In genomic region chr11:63764201-63764711, GRCh38 we compare ENCODE assay signal across 14 cellular contexts. TPM values are rescaled to one million over a fixed set of nuclear protein-coding genes. Genes with fewer than 3 reads are reported as not detected.
DNase-seq lines count a peak whose midpoint lies in the region; ATAC-seq, FAIRE-seq and TF ChIP-seq lines count a peak whose summit lies in the region.
"Had no signal": no experiment of that assay in that cellular context is flagged by ENCODE, and none has a peak within 500 bp of the region (broad histone marks: within the 10 kb centered on the region; RNA-seq: fewer than 3 reads in every experiment).

No MANE protein-coding gene starts in this region.

- WGBS in ectodermal cell, 2 experiments, result 5 to 6% methylated on average over 43 of the region's 43 CpGs
- WGBS in smooth muscle cell (ENCODE audit: low lambda C conversion rate), result 48% methylated on average over 2 of the region's 43 CpGs

- no peak for ATAC-seq in left lobe of liver
- ATAC-seq in GM21576 (IDR thresholded peaks at IDR 0.05; ENCODE audit: unreplicated experiment), result no peak
- ATAC-seq in gastrocnemius medialis, result no peak
- no peak for ATAC-seq in HG03520 (IDR thresholded peaks at IDR 0.05; ENCODE audit: unreplicated experiment)
- ATAC-seq: upper lobe of right lung had no signal

- TF ChIP-seq CTCF in smooth muscle cell (IDR thresholded peaks at IDR 0.05; ENCODE audit: borderline replicate concordance, insufficient read depth, poor library complexity, severe bottlenecking), result no peak
- TF ChIP-seq CTCF in gastrocnemius medialis (IDR thresholded peaks at IDR 0.05 in 4 of 5, conservative IDR thresholded peaks at IDR 0.05 in 1 of 5), result no peak

- peak; percentile 19 for DNase-seq in GM19239 (ENCODE audit: insufficient read length, low spot score)
- peak; percentile 49 for DNase-seq in left lobe of liver (ENCODE audit: low spot score)
- DNase-seq in smooth muscle cell (lab: John Stamatoyannopoulos, UW; ENCODE audit: unreplicated experiment), result no peak
- DNase-seq in effector memory CD4-positive, alpha-beta T cell, result no peak
- DNase-seq in gastrocnemius medialis, result no peak
- DNase-seq: activated CD4-positive, alpha-beta T cell treated with anti-CD3 and anti-CD28 coated beads, Interleukin-2, amount 50 U/mL, for 4 hours; BE2C; NCI-H187; occipital lobe; stimulated activated CD4-positive, alpha-beta T cell treated with anti-CD3 and anti-CD28 coated beads, Interleukin-15, amount 100 ng/mL, for 24 hours; upper lobe of right lung had no signal

- H3K79me2 ChIP-seq in smooth muscle cell (ENCODE audit: low read depth), result peaks cover 35% of the 10 kb centered on the region

- H3K27ac ChIP-seq in ectodermal cell (ENCODE audit: insufficient read depth, low read depth, low read length, poor library complexity, severe bottlenecking) (peak overlapping the region; percentile 73), smooth muscle cell (ENCODE audit: low read depth) (no peak overlapping the region), gastrocnemius medialis (peak overlapping the region in 1 of 4 donors; percentile 21)
- no peak overlapping the region for H3K27ac ChIP-seq in effector memory CD4-positive, alpha-beta T cell (ENCODE audit: insufficient read depth, low read length, poor library complexity, severe bottlenecking)
- H3K27ac ChIP-seq: upper lobe of right lung had no signal

- H3K4me1 ChIP-seq in ectodermal cell (ENCODE audit: control insufficient read depth, insufficient read depth, low read length), result peaks cover 42% of the 10 kb centered on the region
- peaks cover 43% of the 10 kb centered on the region for H3K4me1 ChIP-seq in smooth muscle cell (ENCODE audit: low read depth)
- peaks cover 11% of the 10 kb centered on the region for H3K4me1 ChIP-seq in effector memory CD4-positive, alpha-beta T cell (ENCODE audit: control insufficient read depth, insufficient read depth, low read length, poor library complexity, severe bottlenecking)
- peaks cover 8 to 18% of the 10 kb centered on the region in 2 donors for H3K4me1 ChIP-seq in gastrocnemius medialis
- H3K4me1 ChIP-seq: BE2C had no signal

- peaks cover 82% of the 10 kb centered on the region for H4K20me1 ChIP-seq in smooth muscle cell (ENCODE audit: low read depth)

- H3F3A ChIP-seq in smooth muscle cell (ENCODE audit: low read depth), result peaks cover 21% of the 10 kb centered on the region

- no peak for FAIRE-seq in GM19239 (lab: Jason Lieb, UNC)

- no peaks in the 10 kb centered on the region for H3K36me3 ChIP-seq in ectodermal cell (ENCODE audit: control insufficient read depth, insufficient read depth, low read length)
- no peaks in the 10 kb centered on the region for H3K36me3 ChIP-seq in smooth muscle cell (ENCODE audit: low read depth)
- H3K36me3 ChIP-seq in effector memory CD4-positive, alpha-beta T cell (ENCODE audit: control insufficient read depth, insufficient read depth, low read length), result no peaks in the 10 kb centered on the region
- H3K36me3 ChIP-seq in gastrocnemius medialis, result no peaks in the 10 kb centered on the region
- H3K36me3 ChIP-seq: BE2C had no signal

- intact Hi-C loops in gastrocnemius medialis (cut with DNase I; ENCODE audit: low total_unique reads), result loop anchor here (10.0 kb wide), 1 partner anchor 111 kb away; no protein-coding TSS in a partner anchor

- H3K4me3 ChIP-seq in ectodermal cell (ENCODE audit: insufficient read depth, low read depth, low read length) (peak overlapping the region; percentile 62), smooth muscle cell (peak overlapping the region; percentile 48), gastrocnemius medialis (no peak overlapping the region)
- no peak overlapping the region for H3K4me3 ChIP-seq in effector memory CD4-positive, alpha-beta T cell (ENCODE audit: insufficient read depth, low read depth, low read length, poor library complexity, severe bottlenecking)
- H3K4me3 ChIP-seq: upper lobe of right lung had no signal

- no peak overlapping the region for H2AFZ ChIP-seq in smooth muscle cell (ENCODE audit: low read depth)

- H3K27me3 ChIP-seq in ectodermal cell (ENCODE audit: control insufficient read depth, insufficient read depth, low read length, poor library complexity, severe bottlenecking), result peaks cover under 1% of the 10 kb centered on the region
- H3K27me3 ChIP-seq in smooth muscle cell (ENCODE audit: low read depth), result no peaks in the 10 kb centered on the region
- H3K27me3 ChIP-seq in effector memory CD4-positive, alpha-beta T cell (replicated peaks; ENCODE audit: control insufficient read depth, insufficient read depth, low read length, poor library complexity, severe bottlenecking), result peaks cover 2% of the 10 kb centered on the region
- H3K27me3 ChIP-seq in gastrocnemius medialis, result no peaks in the 10 kb centered on the region
- H3K27me3 ChIP-seq: BE2C, upper lobe of right lung had no signal

- H3K9me3 ChIP-seq in ectodermal cell (ENCODE audit: control insufficient read depth, low read length), result no peaks in the 10 kb centered on the region
- no peaks in the 10 kb centered on the region for H3K9me3 ChIP-seq in smooth muscle cell (replicated peaks; ENCODE audit: low read depth)
- H3K9me3 ChIP-seq in effector memory CD4-positive, alpha-beta T cell (ENCODE audit: control insufficient read depth, low read length), result no peaks in the 10 kb centered on the region
- no peaks in the 10 kb centered on the region for H3K9me3 ChIP-seq in gastrocnemius medialis
- H3K9me3 ChIP-seq: BE2C, upper lobe of right lung had no signal

- TF ChIP-seq POLR2A in gastrocnemius medialis (IDR thresholded peaks at IDR 0.05), result no peak

- in situ Hi-C loops in gastrocnemius medialis (cut with MboI; ENCODE audit: low sequenced_read_pairs in 4 of 4), result loop anchor here in 1 of 4 donors (10.0 kb wide), 1 partner anchor 181 kb away; no protein-coding TSS in a partner anchor

- peak overlapping the region; percentile 96 for H3K4me2 ChIP-seq in smooth muscle cell

- no peak overlapping the region for H3K9ac ChIP-seq in smooth muscle cell (ENCODE audit: low read depth)

RNA-seq across cellular contexts. Expression of gene ZFTA, which starts 4.3 kb away (rescaled TPM):
- 31.2 TPM for polyA plus RNA-seq in ectodermal cell (2013, experiment 1 of 4)
- polyA plus RNA-seq in ectodermal cell (2013, experiment 2 of 4), result 38.0 TPM
- 31.6 TPM for polyA plus RNA-seq in ectodermal cell (2013, experiment 3 of 4)
- polyA plus RNA-seq in ectodermal cell (2013, experiment 4 of 4), result 32.6 TPM
- total RNA-seq in left lobe of liver (14.8 TPM), smooth muscle cell (14.9 and 15.7 TPM in 2 replicates), gastrocnemius medialis (10 to 100 TPM in 2 of 4 donors, 1 to 10 TPM in 2; 6.9 to 18.6 (median 11.8) TPM)
- polyA plus RNA-seq in smooth muscle cell, result 11.0 and 11.1 TPM in 2 replicates

RNA-seq across cellular contexts. Expression of gene SPINDOC, which starts 49.0 kb away (rescaled TPM):
- 86.7 TPM for polyA plus RNA-seq in ectodermal cell (2013, experiment 1 of 4)
- 87.0 TPM for polyA plus RNA-seq in ectodermal cell (2013, experiment 2 of 4)
- polyA plus RNA-seq in ectodermal cell (2013, experiment 3 of 4), result 59.7 TPM
- polyA plus RNA-seq in ectodermal cell (2013, experiment 4 of 4), result 64.9 TPM
- total RNA-seq in left lobe of liver (3.4 TPM), smooth muscle cell (13.6 and 15.3 TPM in 2 replicates), gastrocnemius medialis (1 to 10 TPM; 2.7 to 6.3 (median 3.5) TPM)
- polyA plus RNA-seq in smooth muscle cell, result 12.1 and 13.7 TPM in 2 replicates

Comparison
In these comparisons a context has a peak if more than half of its experiments do, and no peak if none do; other contexts are left out.
1. DNase-seq: peak in GM19239 (single experiment) and left lobe of liver (single experiment); none in smooth muscle cell (single experiment), effector memory CD4-positive, alpha-beta T cell (0 of 3) and gastrocnemius medialis (0 of 2).
2. H3K4me3 ChIP-seq: peak in ectodermal cell (single experiment) and smooth muscle cell (single experiment); none in effector memory CD4-positive, alpha-beta T cell (single experiment) and gastrocnemius medialis (0 of 4).